ENCODE assay signal across 28 cellular contexts in the genomic region with DNA sequence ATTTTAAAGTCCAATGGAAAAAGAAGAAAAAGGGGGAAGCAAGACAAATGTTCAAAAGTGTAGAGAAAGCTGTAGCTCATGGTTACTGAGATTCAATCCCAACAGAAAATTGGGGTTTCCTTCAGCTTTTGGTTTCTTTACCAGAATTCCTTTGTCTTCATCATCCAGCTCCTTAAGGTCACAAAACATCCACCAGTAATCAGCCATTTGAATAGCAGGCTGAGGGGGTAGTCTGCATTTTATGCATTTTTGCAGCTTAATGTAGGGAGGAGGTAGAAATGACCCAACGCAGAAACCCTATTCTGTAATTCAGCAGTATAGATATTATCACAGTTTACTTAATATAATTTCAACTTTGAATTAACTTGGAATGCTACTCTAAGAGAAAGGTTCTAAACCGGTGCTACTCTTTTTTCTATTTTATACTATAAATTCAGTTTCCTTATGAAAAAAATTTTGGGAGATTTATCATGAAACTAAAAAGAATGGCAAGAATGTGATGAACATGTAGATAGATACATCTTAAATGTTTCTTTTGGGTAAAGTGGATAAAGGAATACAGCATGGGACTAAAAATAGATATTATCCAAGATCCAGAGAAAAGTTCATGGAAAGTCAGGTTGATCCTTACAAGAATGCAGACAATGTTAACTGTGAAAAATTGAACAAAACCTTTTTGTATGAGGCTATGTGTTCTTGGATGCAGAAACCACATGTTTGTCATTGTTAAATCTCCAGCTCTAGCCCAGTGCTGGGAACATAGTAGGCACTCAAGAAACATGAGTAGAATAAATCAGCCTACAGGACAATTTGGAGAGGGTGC.
"Had no signal": no experiment of that assay in that cellular context is flagged by ENCODE, and none has a peak within 500 bp of the region (broad histone marks: within the 10 kb centered on the region; RNA-seq: fewer than 3 reads in every experiment).

No MANE protein-coding gene starts in this region.

- H3K27me3 ChIP-seq: ascending aorta, heart left ventricle, suprapubic skin, tibial artery had no signal

- H3K9me3 ChIP-seq: ascending aorta, heart left ventricle, mucosa of descending colon, suprapubic skin, tibial artery had no signal

- DNase-seq: activated CD4-positive, alpha-beta T cell treated with anti-CD3 and anti-CD28 coated beads for 48 hours; activated CD4-positive, alpha-beta T cell treated with anti-CD3 and anti-CD28 coated beads, Interleukin-2, amount 50 U/mL, for 48 hours; activated CD8-positive, alpha-beta memory T cell treated with anti-CD3 and anti-CD28 coated beads for 24 hours; activated effector memory CD4-positive, alpha-beta T cell treated with anti-CD3 and anti-CD28 coated beads, Interleukin-2, amount 50 U/mL, for 16 hours; activated naive CD4-positive, alpha-beta T cell treated with anti-CD3 and anti-CD28 coated beads for 36 hours; activated naive CD8-positive, alpha-beta T cell treated with anti-CD3 and anti-CD28 coated beads for 36 hours; caudate nucleus; cortex of kidney; endodermal cell; foreskin fibroblast; kidney glomerular epithelial cell; left ventricle myocardium superior; mammary epithelial cell; mucosa of descending colon; small intestine; stimulated activated CD4-positive, alpha-beta T cell treated with anti-CD3 and anti-CD28 coated beads, Interleukin-4, amount 100 ng/mL, for 24 hours; SW 1271; T-helper 9 cell; tibial artery; WERI-Rb-1 had no signal

- H3K27ac ChIP-seq: ascending aorta, suprapubic skin, tibial artery, WERI-Rb-1 had no signal

- H3K4me3 ChIP-seq: ascending aorta, heart left ventricle, mucosa of descending colon, suprapubic skin, tibial artery had no signal

- H3K36me3 ChIP-seq: ascending aorta, heart left ventricle, suprapubic skin, tibial artery, WERI-Rb-1 had no signal

- H3K4me1 ChIP-seq: suprapubic skin had no signal

- ATAC-seq: activated CD4-positive, CD25-positive, alpha-beta regulatory T cell treated with anti-CD3 and anti-CD28 coated beads, Interleukin-2, amount 50 U/mL, for 24 hours; esophagus mucosa; mucosa of descending colon; natural killer cell treated with Interleukin-12 subunit alpha and Interleukin-12 subunit beta and Interleukin-15 and Interleukin-18, amount 100 ng/mL, for 72 hours; sciatic nerve; stimulated activated effector memory CD8-positive, alpha-beta T cell treated with anti-CD3 and anti-CD28 coated beads, Interleukin-12 subunit alpha, Interleukin-12 subunit beta, amount 100 ng/mL, for 72 hours had no signal
